In the genomic region with DNA sequence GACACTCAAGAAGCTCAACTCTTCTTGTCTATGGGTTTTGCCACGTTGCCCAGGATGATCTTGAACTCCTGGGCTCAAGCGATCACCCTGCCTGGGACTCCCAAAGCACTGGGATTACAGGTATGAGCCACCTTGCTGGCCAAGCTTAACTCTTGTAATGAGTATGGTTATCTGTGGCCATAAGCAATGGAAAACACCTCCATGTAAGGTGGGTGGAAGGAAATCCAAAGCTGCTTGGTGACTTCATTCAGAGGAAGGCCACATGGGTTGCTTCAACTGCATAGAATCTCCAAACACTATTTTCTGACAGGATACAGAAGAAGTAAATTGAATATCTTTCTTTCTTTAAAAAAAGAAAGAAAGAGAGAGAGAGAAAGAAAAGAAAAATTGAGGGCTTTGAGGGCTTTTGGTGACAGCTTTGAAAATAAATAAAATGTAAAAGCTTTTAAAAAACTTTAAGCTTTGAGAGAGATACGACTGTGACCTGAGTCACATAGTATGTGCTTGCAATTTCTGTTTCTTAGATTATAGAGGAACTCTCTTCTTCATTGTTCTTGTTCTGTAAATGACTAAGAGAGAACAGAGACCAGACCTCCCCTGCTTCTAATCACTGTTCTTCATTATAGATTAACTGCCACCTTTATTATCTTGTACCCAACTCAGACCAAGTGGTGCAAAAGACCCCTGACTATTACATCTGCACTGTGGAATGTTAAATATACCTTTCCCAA, we compare ENCODE assay signal across 19 cellular contexts.
"Had no signal": no experiment of that assay in that cellular context is flagged by ENCODE, and none has a peak within 500 bp of the region (broad histone marks: within the 10 kb centered on the region; RNA-seq: fewer than 3 reads in every experiment).

No MANE protein-coding gene starts in this region.

- H3K4me3 ChIP-seq: psoas muscle, spleen, thoracic aorta had no signal

- H3K36me3 Mint-ChIP-seq: activated naive CD8-positive, alpha-beta T cell treated with anti-CD3 and anti-CD28 coated beads, Interleukin-2, amount 10 ng/mL, durations not matched to agents 7 days and 5 days had no signal

- H3K4me1 ChIP-seq: psoas muscle had no signal

- H3K27me3 ChIP-seq: spleen had no signal

- DNase-seq: activated B cell treated with CpG ODN at 0.5 μM for 24 hours; activated CD4-positive, alpha-beta T cell treated with anti-CD3 and anti-CD28 coated beads for 48 hours; activated CD8-positive, alpha-beta memory T cell treated with anti-CD3 and anti-CD28 coated beads, Interleukin-2, amount 50 U/mL, for 48 hours; activated naive CD4-positive, alpha-beta T cell; activated naive CD8-positive, alpha-beta T cell treated with anti-CD3 and anti-CD28 coated beads, Interleukin-2, amount 10 ng/mL, durations not matched to agents 7 days and 5 days; aorta; cortex of kidney; effector CD8-positive, alpha-beta T cell; foreskin fibroblast; glutamatergic neuron; left ventricle myocardium superior; mesendoderm; psoas muscle; spleen; T-helper 2 cell had no signal

- H3K27ac Mint-ChIP-seq: activated B cell treated with CpG ODN at 0.5 μM for 24 hours; activated naive CD8-positive, alpha-beta T cell treated with anti-CD3 and anti-CD28 coated beads, Interleukin-2, amount 10 ng/mL, durations not matched to agents 7 days and 5 days; activated T-helper 1 cell treated with anti-CD3 and anti-CD28 coated beads, Interleukin-12 subunit alpha, Interleukin-12 subunit beta, Interleukin-2, Interleukin-4 antibody, amounts not matched to agents 30 ng/mL and 10 ng/mL and 1 ng/mL, durations not matched to agents 14 hours and 24 hours and 36 hours; nephron had no signal

- H3K36me3 ChIP-seq: spleen, thoracic aorta had no signal

- H3K4me3 Mint-ChIP-seq: activated B cell treated with CpG ODN at 0.5 μM for 24 hours; activated naive CD8-positive, alpha-beta T cell treated with anti-CD3 and anti-CD28 coated beads, Interleukin-2, amount 10 ng/mL, durations not matched to agents 7 days and 5 days; activated T-helper 1 cell treated with anti-CD3 and anti-CD28 coated beads, Interleukin-12 subunit alpha, Interleukin-12 subunit beta, Interleukin-2, Interleukin-4 antibody, amounts not matched to agents 30 ng/mL and 10 ng/mL and 1 ng/mL, durations not matched to agents 14 hours and 24 hours and 36 hours; nephron had no signal

- H3K9me3 ChIP-seq: psoas muscle, thoracic aorta had no signal

- H3K27me3 Mint-ChIP-seq: activated B cell treated with CpG ODN at 0.5 μM for 24 hours had no signal

- H3K27ac ChIP-seq: psoas muscle, spleen, thoracic aorta had no signal

- H3K9me3 Mint-ChIP-seq: activated B cell treated with CpG ODN at 0.5 μM for 24 hours; activated naive CD8-positive, alpha-beta T cell treated with anti-CD3 and anti-CD28 coated beads, Interleukin-2, amount 10 ng/mL, durations not matched to agents 7 days and 5 days; activated T-helper 1 cell treated with anti-CD3 and anti-CD28 coated beads, Interleukin-12 subunit alpha, Interleukin-12 subunit beta, Interleukin-2, Interleukin-4 antibody, amounts not matched to agents 30 ng/mL and 10 ng/mL and 1 ng/mL, durations not matched to agents 14 hours and 24 hours and 36 hours; nephron had no signal

- ATAC-seq: left ventricle myocardium superior, psoas muscle, sciatic nerve had no signal

- H3K4me1 Mint-ChIP-seq: activated naive CD8-positive, alpha-beta T cell treated with anti-CD3 and anti-CD28 coated beads, Interleukin-2, amount 10 ng/mL, durations not matched to agents 7 days and 5 days had no signal
